ENCODE assay signal across 8 cellular contexts in the genomic region with DNA sequence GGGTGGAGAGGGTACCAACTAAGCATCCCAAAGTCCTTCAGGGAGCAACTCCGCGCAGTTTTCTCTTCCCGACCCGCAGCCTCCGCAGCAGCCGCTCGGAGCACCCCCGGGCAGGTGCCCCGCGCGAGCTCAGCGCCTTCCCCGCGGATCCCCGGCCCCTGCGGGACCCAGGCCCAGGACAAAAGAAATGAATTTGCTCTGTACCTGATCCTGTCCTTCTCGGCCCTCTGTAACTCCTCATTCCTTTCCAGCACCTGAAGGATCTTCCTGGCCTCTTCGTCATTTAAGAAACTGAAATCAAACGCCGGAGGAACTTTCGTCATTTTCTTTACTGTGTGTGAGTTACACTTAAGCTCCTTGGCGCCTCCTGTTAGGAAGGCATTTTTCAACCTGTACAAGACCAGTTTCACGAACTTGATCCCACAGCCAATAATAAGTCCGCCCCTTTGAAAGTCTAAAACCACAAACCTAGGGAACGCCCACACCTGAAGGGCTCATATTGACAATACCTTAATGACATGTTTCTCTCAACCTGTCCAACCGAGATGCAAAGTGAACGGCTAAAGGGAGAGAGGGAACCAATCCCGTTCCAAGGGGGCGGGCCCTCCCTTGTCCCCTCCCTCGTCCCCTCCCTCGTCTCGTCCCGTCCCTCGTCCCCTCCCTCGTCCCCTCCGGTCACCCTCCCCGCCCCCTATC. TPM values are rescaled to one million over a fixed set of nuclear protein-coding genes. Genes with fewer than 3 reads are reported as not detected.
DNase-seq lines count a peak whose midpoint lies in the region; ATAC-seq and TF ChIP-seq lines count a peak whose summit lies in the region.

A gene with protein sequence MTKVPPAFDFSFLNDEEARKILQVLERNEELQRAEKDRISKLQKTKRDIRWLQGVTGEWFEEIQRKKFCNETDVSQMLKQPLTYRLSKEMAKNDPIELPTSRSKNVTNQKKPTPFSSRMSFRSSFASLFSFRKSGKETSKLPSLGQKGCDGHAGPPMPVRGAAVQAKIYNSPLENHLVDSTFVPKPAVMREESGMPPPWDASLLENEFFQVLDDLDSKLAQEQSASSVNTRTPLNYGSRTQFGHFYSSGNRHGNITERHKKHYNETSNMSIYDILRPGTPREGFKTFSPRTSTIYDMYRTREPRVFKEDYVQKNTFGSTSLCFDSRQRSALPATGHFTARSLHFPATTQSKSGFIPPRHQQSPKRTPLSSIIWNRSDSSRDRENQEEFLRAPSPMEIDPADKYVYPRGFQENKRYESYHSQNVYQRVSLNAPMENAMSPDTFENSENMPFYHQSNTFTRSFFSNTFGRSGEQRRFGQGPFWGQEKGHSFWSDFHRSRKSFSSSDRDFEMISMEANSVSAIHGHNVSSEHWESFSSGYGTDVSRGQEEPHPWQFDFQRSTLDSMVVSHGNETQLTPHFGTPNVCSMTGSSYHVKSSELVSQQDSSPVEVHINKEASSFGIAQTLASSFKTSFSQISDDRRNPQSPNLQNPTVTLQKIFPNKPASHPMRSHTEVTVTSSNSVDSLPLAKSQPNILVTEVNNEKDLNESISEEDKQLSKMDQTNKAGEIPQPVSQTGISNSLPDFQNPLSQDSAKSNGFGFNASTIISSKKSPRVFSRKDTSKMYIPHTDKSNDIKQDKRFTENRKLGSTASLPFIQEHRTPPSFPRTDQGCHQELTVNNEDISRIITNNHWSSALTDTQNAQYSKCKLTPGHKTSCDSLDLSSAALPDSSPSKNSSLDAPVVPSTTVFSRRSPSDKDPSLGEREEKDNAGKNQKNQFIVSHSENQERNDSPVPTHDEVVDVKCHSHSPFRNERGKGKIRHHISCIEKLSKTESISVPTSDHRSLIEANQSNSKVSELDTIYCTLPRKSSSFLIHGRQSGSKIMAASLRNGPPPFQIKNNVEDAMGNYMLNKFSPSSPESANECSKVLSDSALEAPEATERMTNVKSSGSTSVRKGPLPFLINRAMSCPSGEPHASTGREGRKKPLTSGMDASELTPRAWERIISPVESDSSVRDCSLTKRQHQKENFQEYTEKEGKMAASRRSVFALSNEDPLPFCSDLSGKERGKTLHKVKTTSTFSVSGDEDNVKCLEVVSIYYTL (N-terminal part only) (minus strand): TSS at position 555 of the 696 bp plus-strand sequence. CDS start 232 bp downstream, at position 323.

- no peaks in the 10 kb centered on the region for H3K36me3 ChIP-seq in colonic mucosa

- no peaks in the 10 kb centered on the region for H3K4me1 ChIP-seq in colonic mucosa

- peak within 1 kb of the TSS; percentile 71 for H3K4me3 ChIP-seq in colonic mucosa

- no peak for TF ChIP-seq CTCF in colonic mucosa (IDR thresholded peaks at IDR 0.05)

- H3K27me3 ChIP-seq in colonic mucosa = no peaks in the 10 kb centered on the region

- H3K9ac ChIP-seq in colonic mucosa (ENCODE audit: low read depth in 2 of 2, low read length in 2 of 2) = peak within 1 kb of the TSS; percentile 70 to 91

- no peaks in the 10 kb centered on the region for H3K9me3 ChIP-seq in colonic mucosa

- DNase-seq in AG20443 (ENCODE audit: low spot score) = peak; percentile 80
- peak; percentile 66 for DNase-seq in GM19238 (ENCODE audit: insufficient read length, low spot score)
- DNase-seq in NCI-H446 (lab: John Stamatoyannopoulos, UW) = peak; percentile 73 to 90
- peak; percentile 87 to 91 for DNase-seq in activated CD4-positive, alpha-beta T cell treated with anti-CD3 and anti-CD28 coated beads for 4 hours
- peak; percentile 98 for DNase-seq in colonic mucosa
- peak; percentile 90 for DNase-seq in kidney glomerular epithelial cell (lab: John Stamatoyannopoulos, UW)
- peak; percentile 75 to 89 for DNase-seq in stimulated activated CD4-positive, alpha-beta T cell treated with anti-CD3 and anti-CD28 coated beads, Interleukin-15, amount 100 ng/mL, for 48 hours (ENCODE audit: low read depth in 2 of 2)

- H3K27ac ChIP-seq in colonic mucosa = peak within 1 kb of the TSS; percentile 77

- ATAC-seq in HG03432 (IDR thresholded peaks at IDR 0.05; ENCODE audit: unreplicated experiment) = peak; percentile 97

- intact Hi-C loops in colonic mucosa (cut with DNase I) = no loop called here

RNA-seq across cellular contexts. Expression of the gene that starts here (rescaled TPM):
- total RNA-seq in colonic mucosa = 10 to 100 TPM; 32.2 to 41.8 TPM

Comparison
In these comparisons a context has a peak if more than half of its experiments do, and no peak if none do; other contexts are left out.
1. Peak in every context shown above with its lines: DNase-seq, ATAC-seq, H3K4me3 ChIP-seq and H3K27ac ChIP-seq.